8 cellular contexts compared by ENCODE assay signal in the genomic region with DNA sequence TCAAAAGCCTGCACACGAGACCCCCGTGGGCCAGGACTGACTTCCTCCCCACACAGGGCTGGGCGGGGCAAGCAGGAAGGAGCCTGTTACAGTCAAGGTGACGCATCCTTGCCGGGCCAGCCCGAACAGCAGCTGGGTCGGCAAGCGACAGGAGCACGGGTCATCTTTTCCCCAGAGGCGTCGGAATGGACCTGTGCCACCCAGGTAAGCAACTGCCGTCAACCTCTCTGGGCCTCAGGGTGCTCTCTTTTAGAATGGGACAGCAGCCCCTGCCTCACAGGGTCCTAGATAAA. TPM values are rescaled to one million over a fixed set of nuclear protein-coding genes. Genes with fewer than 3 reads are reported as not detected.
A peak's percentile ranks its signal among the peaks of the same experiment; 100 is the strongest.
DNase-seq lines count a peak whose midpoint lies in the region; ATAC-seq and TF ChIP-seq lines count a peak whose summit lies in the region.

CYTH4 (plus strand) TSS at position 124 of the 293 bp plus-strand sequence; CDS start at position 186, 62 bp downstream.

- peak; percentile 44 for TF ChIP-seq POLR2A in right lobe of liver (IDR thresholded peaks at IDR 0.05)

- POLR2A ChIA-PET in OCI-LY7 (lab: Charles Lee) = interaction anchor here (1.1 kb wide), 1 partner anchor 203 kb away, joined by 3 read pairs; no protein-coding TSS in a partner anchor

- CTCF ChIA-PET in OCI-LY7 (lab: Charles Lee; ENCODE audit: unreplicated experiment) = interaction anchor here (0.6 kb wide), 1 partner anchor 50 kb away, joined by 3 read pairs; no protein-coding TSS in a partner anchor

- no peaks in the 10 kb centered on the region for H3K27me3 ChIP-seq in right lobe of liver

- DNase-seq in OCI-LY7 (ENCODE audit: low spot score) (peak; percentile 82), right lobe of liver (peak; percentile 66 to 81 (median 80)), iPS-NIHi11 (ENCODE audit: low spot score) (no peak), COR-L47 (lab: John Stamatoyannopoulos, UW) (no peak)
- DNase-seq in activated effector memory CD4-positive, alpha-beta T cell treated with Interleukin-2 at 50 U/mL for 16 hours = peak; percentile 64
- DNase-seq in stimulated activated CD8-positive, alpha-beta memory T cell treated with anti-CD3 and anti-CD28 coated beads, Interleukin-4, amount 100 ng/mL, for 48 hours = peak; percentile 86

- H3K4me3 ChIP-seq in OCI-LY7 (ENCODE audit: low read depth, low read length, poor library complexity, severe bottlenecking) = peak within 1 kb of the TSS; percentile 80
- peak within 1 kb of the TSS; percentile 26 to 44 (median 29) for H3K4me3 ChIP-seq in right lobe of liver

- H3K27ac ChIP-seq in OCI-LY7 (ENCODE audit: low read depth, low read length, poor library complexity, severe bottlenecking) = peak within 1 kb of the TSS; percentile 89
- H3K27ac ChIP-seq in right lobe of liver = peak within 1 kb of the TSS; percentile 15 to 80 (median 40)

- H3K79me2 ChIP-seq in OCI-LY7 (ENCODE audit: insufficient read depth, low read depth, low read length) = peaks cover 10% of the 10 kb centered on the region; the same call in 1 of the 2 replicates

- H3K4me2 ChIP-seq in OCI-LY7 (ENCODE audit: low read length) = peak within 1 kb of the TSS; percentile 91

- TF ChIP-seq CTCF in OCI-LY7 (conservative IDR thresholded peaks at IDR 0.05; ENCODE audit: low read length) (no peak), right lobe of liver (IDR thresholded peaks at IDR 0.05) (no peak)

- peak within 1 kb of the TSS; percentile 74; the same call in 1 of the 2 replicates for H2AFZ ChIP-seq in OCI-LY7 (ENCODE audit: low read length)

- H3K9me3 ChIP-seq in OCI-LY7 (ENCODE audit: low read length) = no peaks in the 10 kb centered on the region
- no peaks in the 10 kb centered on the region for H3K9me3 ChIP-seq in right lobe of liver

- no peaks in the 10 kb centered on the region for H3K9me2 ChIP-seq in OCI-LY7 (ENCODE audit: insufficient read depth, low read length)

- peak; percentile 45 for ATAC-seq in GM18861 (IDR thresholded peaks at IDR 0.05; ENCODE audit: unreplicated experiment)
- ATAC-seq in right lobe of liver = peak; percentile 55 to 66 (median 60)
- no peak for ATAC-seq in HG03457 (IDR thresholded peaks at IDR 0.05; ENCODE audit: unreplicated experiment)

- H4K20me1 ChIP-seq in OCI-LY7 (ENCODE audit: insufficient read depth, low read length) = no peaks in the 10 kb centered on the region

- WGBS in right lobe of liver (ENCODE audit: insufficient coverage, low coverage, low lambda C conversion rate, missing lambda C conversion rate) = 17% methylated on average over 12 of the region's 12 CpGs

- BruUV-seq in OCI-LY7 (replicated peaks; lab: Mats Ljungman, UMichigan) = no TSS peak

- H3K4me1 ChIP-seq in OCI-LY7 (ENCODE audit: insufficient read depth, low read length, poor library complexity, severe bottlenecking) = peaks cover 60% of the 10 kb centered on the region
- H3K4me1 ChIP-seq in right lobe of liver = no peaks in the 10 kb centered on the region

- H3K36me3 ChIP-seq in OCI-LY7 (ENCODE audit: insufficient read depth, low read length) (peaks cover under 1% of the 10 kb centered on the region; the same call in 1 of the 2 replicates), right lobe of liver (no peaks in the 10 kb centered on the region)

- intact Hi-C loops in OCI-LY7 (cut with micrococcal nuclease; ENCODE audit: unreplicated experiment) (loop anchor here (1.0 kb wide), 1 partner anchor 8 kb away; no protein-coding TSS in a partner anchor), right lobe of liver (cut with DNase I) (no loop called here)

RNA-seq across cellular contexts. Expression of gene CYTH4, which starts in this region (rescaled TPM):
- total RNA-seq in OCI-LY7 (2014; rRNA removed; shearing (Covaris generic)) = 20.6 and 35.0 TPM in 2 replicates
- total RNA-seq in OCI-LY7 (2022) (24.8 and 28.1 TPM in 2 replicates), right lobe of liver (10 to 100 TPM in 1 of 6 experiments, 1 to 10 TPM in 5; 2.9 to 12.8 (median 4.0) TPM)

Comparison
In these comparisons a context has a peak if more than half of its experiments do, and no peak if none do; other contexts are left out.
1. DNase-seq: peak in OCI-LY7 (single experiment), activated effector memory CD4-positive, alpha-beta T cell treated with Interleukin-2 at 50 U/mL for 16 hours (single experiment), right lobe of liver (3 of 3) and stimulated activated CD8-positive, alpha-beta memory T cell treated with anti-CD3 and anti-CD28 coated beads, Interleukin-4, amount 100 ng/mL, for 48 hours (single experiment); none in iPS-NIHi11 (single experiment) and COR-L47 (single experiment).